ENCODE assay signal across 8 cellular contexts in genomic region chr7:65873582-65874193, GRCh38. TPM values are rescaled to one million over a fixed set of nuclear protein-coding genes. Genes with fewer than 3 reads are reported as not detected.
A peak's percentile ranks its signal among the peaks of the same experiment; 100 is the strongest.
DNase-seq lines count a peak whose midpoint lies in the region; ATAC-seq and TF ChIP-seq lines count a peak whose summit lies in the region.
"Not testable (repeated sequence)": the region's sequence is repeated elsewhere in the genome, so short reads cannot be mapped to it uniquely, and the experiment has no call there.

No MANE protein-coding gene starts in this region.

- H3K79me2 ChIP-seq in GM23338 (replicated peaks; ENCODE audit: insufficient read depth): peaks cover 46% of the 10 kb centered on the region

- not testable (repeated sequence) for TF ChIP-seq CTCF in GM23338 (conservative IDR thresholded peaks at IDR 0.05; ENCODE audit: low read depth in 2 of 2); astrocyte of the spinal cord (IDR thresholded peaks at IDR 0.05; ENCODE audit: low read depth, low read length); neutrophil (IDR thresholded peaks at IDR 0.05); thoracic aorta (IDR thresholded peaks at IDR 0.05)

- H3K4me1 Mint-ChIP-seq in GM23338; T-helper 2 cell treated with Interferon-gamma antibody and Interleukin-4, amounts not matched to agents 5 μg/mL and 100 μg/mL, for 36 hours (ENCODE audit: low read depth): not testable (repeated sequence)

- not testable (repeated sequence) for H3F3A ChIP-seq in GM23338 (replicated peaks; ENCODE audit: low read depth)

- not testable (repeated sequence) for H3K4me1 ChIP-seq in GM23338 (ENCODE audit: insufficient read depth); HUES6 (ENCODE audit: control insufficient read depth, insufficient read depth, low read length); thoracic aorta (ENCODE audit: control insufficient read depth in 1 of 2, low read depth in 2 of 2)
- peaks cover 14 to 38% of the 10 kb centered on the region in 2 experiments for H3K4me1 ChIP-seq in neutrophil (ENCODE audit: control insufficient read depth in 1 of 2, insufficient read depth in 1 of 2, low read depth in 1 of 2, low read length in 1 of 2)

- H3K9me2 ChIP-seq in GM23338 (ENCODE audit: insufficient read depth): not testable (repeated sequence)

- peak; percentile 38 for ATAC-seq in GM23338
- peak; percentile 3 for ATAC-seq in left ventricle myocardium superior
- ATAC-seq in thoracic aorta (ENCODE audit: insufficient number of reproducible peaks, low FRiP score, low read depth): peak; percentile 10

- DNase-seq in GM23338 (ENCODE audit: low spot score) (peak; percentile 13), left ventricle myocardium superior (peak; percentile 44)
- peak; percentile 17 for DNase-seq in T-helper 2 cell treated with Interferon-gamma antibody and Interleukin-4, amounts not matched to agents 5 μg/mL and 100 μg/mL, for 36 hours (ENCODE audit: low spot score)
- DNase-seq in astrocyte of the spinal cord (ENCODE audit: low read depth, low spot score); thoracic aorta (ENCODE audit: low spot score): not testable (repeated sequence)

- H3K36me3 Mint-ChIP-seq in GM23338 (ENCODE audit: low read depth); T-helper 2 cell treated with Interferon-gamma antibody and Interleukin-4, amounts not matched to agents 5 μg/mL and 100 μg/mL, for 36 hours (ENCODE audit: low read depth): not testable (repeated sequence)

- intact Hi-C loops in left ventricle myocardium superior (cut with micrococcal nuclease): not testable (repeated sequence)

- H3K27ac Mint-ChIP-seq in GM23338: peak overlapping the region; percentile 88
- peak overlapping the region; percentile 87 for H3K27ac Mint-ChIP-seq in T-helper 2 cell treated with Interferon-gamma antibody and Interleukin-4, amounts not matched to agents 5 μg/mL and 100 μg/mL, for 36 hours

- H3K27ac ChIP-seq in GM23338 (ENCODE audit: low read depth) (0 out of 2 replicates have a peak overlapping the region, but pooled peaks have one; percentile 72), neutrophil (peak overlapping the region; percentile 74), thoracic aorta (peak overlapping the region; percentile 65 to 71)
- H3K27ac ChIP-seq in HUES6 (ENCODE audit: low read depth, low read length): not testable (repeated sequence)

- H3K4me2 ChIP-seq in GM23338: peak overlapping the region; percentile 84

- H3K9me3 ChIP-seq in HUES6 (ENCODE audit: control insufficient read depth, insufficient read depth, low read depth, low read length); neutrophil; thoracic aorta: not testable (repeated sequence)

- H2AFZ ChIP-seq in GM23338: not testable (repeated sequence)

- H3K27me3 Mint-ChIP-seq in GM23338 (ENCODE audit: insufficient read depth, low read depth, poor library complexity); T-helper 2 cell treated with Interferon-gamma antibody and Interleukin-4, amounts not matched to agents 5 μg/mL and 100 μg/mL, for 36 hours (ENCODE audit: low read depth): not testable (repeated sequence)

- H3K9me3 Mint-ChIP-seq in GM23338; T-helper 2 cell treated with Interferon-gamma antibody and Interleukin-4, amounts not matched to agents 5 μg/mL and 100 μg/mL, for 36 hours: not testable (repeated sequence)

- peak overlapping the region; percentile 94 for H3K4me3 Mint-ChIP-seq in GM23338
- H3K4me3 Mint-ChIP-seq in T-helper 2 cell treated with Interferon-gamma antibody and Interleukin-4, amounts not matched to agents 5 μg/mL and 100 μg/mL, for 36 hours: peak overlapping the region; percentile 87

- H3K27me3 ChIP-seq in GM23338 (ENCODE audit: insufficient read depth); HUES6 (ENCODE audit: control insufficient read depth, insufficient read depth, low read length); neutrophil; thoracic aorta (replicated peaks; ENCODE audit: insufficient read depth): not testable (repeated sequence)

- in situ Hi-C loops in astrocyte of the spinal cord (cut with HindIII; ENCODE audit: low sequenced_read_pairs): not testable (repeated sequence)

- H3K4me3 ChIP-seq in GM08714 (ENCODE audit: low read length) (peak overlapping the region; percentile 92), GM23338 (peak overlapping the region; percentile 85), HUES6 (ENCODE audit: low read depth, low read length) (peak overlapping the region; percentile 88), astrocyte of the spinal cord (ENCODE audit: low read depth, low read length) (peak overlapping the region; percentile 68), neutrophil (ENCODE audit: low read depth in 1 of 2, low read length in 1 of 2) (peak overlapping the region; percentile 60 to 84), thoracic aorta (peak overlapping the region; percentile 98)

- H3K36me3 ChIP-seq in GM23338 (ENCODE audit: insufficient read depth); HUES6 (ENCODE audit: control insufficient read depth, insufficient read depth, low read length); neutrophil; thoracic aorta: not testable (repeated sequence)

- not testable (repeated sequence) for H4K20me1 ChIP-seq in GM23338 (replicated peaks; ENCODE audit: insufficient read depth)

- H3K9ac ChIP-seq in HUES6 (ENCODE audit: low read length): peak overlapping the region; percentile 86

RNA-seq across cellular contexts. Expression of gene VKORC1L1, which starts 0.8 kb away (rescaled TPM):
- total RNA-seq in GM23338 (2014; rRNA removed; shearing (Covaris generic)): 30.3 and 33.8 TPM in 2 replicates
- 21.5 and 28.9 TPM in 2 replicates for polyA plus RNA-seq in GM23338 (2016; fragmentation: Nextera tagmentation; extraction: Ambion mirVana)
- total RNA-seq in left ventricle myocardium superior: 18.2 TPM
- 10 to 100 TPM; 15.6 to 20.9 TPM for total RNA-seq in thoracic aorta
